ENCODE assay signal across 16 cellular contexts in genomic region chr22:35705141-35705540, GRCh38. TPM values are rescaled to one million over a fixed set of nuclear protein-coding genes. Genes with fewer than 3 reads are reported as not detected.
DNase-seq lines count a peak whose midpoint lies in the region; ATAC-seq, FAIRE-seq and TF ChIP-seq lines count a peak whose summit lies in the region.
"Had no signal": no experiment of that assay in that cellular context is flagged by ENCODE, and none has a peak within 500 bp of the region (broad histone marks: within the 10 kb centered on the region; RNA-seq: fewer than 3 reads in every experiment).

No MANE protein-coding gene starts in this region.

- peak; percentile 19 for DNase-seq in H4 (ENCODE audit: low spot score)
- DNase-seq in fibroblast of pulmonary artery (ENCODE audit: low read depth), result peak; percentile 87
- no peak for DNase-seq in urothelium cell line (ENCODE audit: low spot score)
- DNase-seq in activated naive CD4-positive, alpha-beta T cell treated with anti-CD3 and anti-CD28 coated beads, Interleukin-2, amount 50 U/mL, for 72 hours (ENCODE audit: low spot score in 2 of 2), result no peak
- DNase-seq: colonic mucosa; gastrocnemius medialis; kidney; naive thymus-derived CD8-positive, alpha-beta T cell; NCI-H1694 treated with DMSO at 0.1 percent for 48 hours; NCI-H82; right cardiac atrium; SIG-M5 had no signal

- H3K9ac ChIP-seq in skeletal muscle satellite cell (ENCODE audit: low read depth, low read length), result no peak overlapping the region

- no peak overlapping the region for H3K27ac Mint-ChIP-seq in activated naive CD4-positive, alpha-beta T cell treated with anti-CD3 and anti-CD28 coated beads, Interleukin-2, amount 50 U/mL, for 72 hours
- H3K27ac Mint-ChIP-seq: naive thymus-derived CD8-positive, alpha-beta T cell had no signal

- no peak for FAIRE-seq in urothelium cell line (lab: Jason Lieb, UNC)
- FAIRE-seq: K562, kidney had no signal

- H3K9me3 ChIP-seq in skeletal muscle satellite cell (replicated peaks; ENCODE audit: low read length), result no peaks in the 10 kb centered on the region
- H3K9me3 ChIP-seq: colonic mucosa, gastrocnemius medialis had no signal

- no peaks in the 10 kb centered on the region for H3K36me3 Mint-ChIP-seq in activated naive CD4-positive, alpha-beta T cell treated with anti-CD3 and anti-CD28 coated beads, Interleukin-2, amount 50 U/mL, for 72 hours
- H3K36me3 Mint-ChIP-seq: naive thymus-derived CD8-positive, alpha-beta T cell had no signal

- H3K36me3 ChIP-seq in skeletal muscle satellite cell (ENCODE audit: insufficient read depth, low read length), result no peaks in the 10 kb centered on the region
- H3K36me3 ChIP-seq: colonic mucosa, gastrocnemius medialis had no signal

- H3K4me3 ChIP-seq in fibroblast of pulmonary artery (replicated peaks; ENCODE audit: low read depth, low read length) (no peak overlapping the region), skeletal muscle satellite cell (ENCODE audit: low read length) (no peak overlapping the region)
- H3K4me3 ChIP-seq: colonic mucosa, gastrocnemius medialis, K562 had no signal

- TF ChIP-seq CTCF in fibroblast of pulmonary artery (IDR thresholded peaks at IDR 0.05; ENCODE audit: low read length, missing control alignments), result no peak

- peak overlapping the region; percentile 7 for H3K4me2 ChIP-seq in skeletal muscle satellite cell (ENCODE audit: low read length)

- H3K4me1 ChIP-seq in skeletal muscle satellite cell (ENCODE audit: control insufficient read depth, insufficient read depth, low read length), result peaks cover 13% of the 10 kb centered on the region
- H3K4me1 ChIP-seq: colonic mucosa, gastrocnemius medialis had no signal

- no peaks in the 10 kb centered on the region for H3K9me3 Mint-ChIP-seq in activated naive CD4-positive, alpha-beta T cell treated with anti-CD3 and anti-CD28 coated beads, Interleukin-2, amount 50 U/mL, for 72 hours
- H3K9me3 Mint-ChIP-seq: naive thymus-derived CD8-positive, alpha-beta T cell had no signal

- H3K27me3 ChIP-seq in skeletal muscle satellite cell (ENCODE audit: control insufficient read depth, insufficient read depth, low read length), result no peaks in the 10 kb centered on the region
- H3K27me3 ChIP-seq: colonic mucosa, gastrocnemius medialis had no signal

- ATAC-seq in SK-N-SH treated with all-trans-retinoic acid at 6 μM for 48 hours (peak; percentile 89), GM21737 (IDR thresholded peaks at IDR 0.05; ENCODE audit: unreplicated experiment) (no peak)
- no peak for ATAC-seq in activated naive CD4-positive, alpha-beta T cell treated with anti-CD3 and anti-CD28 coated beads, Interleukin-2, amount 50 U/mL, for 72 hours
- ATAC-seq: gastrocnemius medialis; K562; naive thymus-derived CD8-positive, alpha-beta T cell; right cardiac atrium had no signal

TF ChIP-seq in SK-N-SH treated with all-trans-retinoic acid at 6 μM for 48 hours, 23 proteins besides CTCF, POLR2A, EP300 and RAD21 (continues in another document):
- TF ChIP-seq TSHZ2 (CRISPR knock-in tag; IDR thresholded peaks at IDR 0.05) (no peak), ZNF70 (CRISPR knock-in tag; IDR thresholded peaks at IDR 0.05) (no peak), ZFP30 (CRISPR knock-in tag; IDR thresholded peaks at IDR 0.05) (no peak), BACH2 (CRISPR knock-in tag; IDR thresholded peaks at IDR 0.05; ENCODE audit: borderline replicate concordance) (no peak), ESRRG (CRISPR knock-in tag; IDR thresholded peaks at IDR 0.05) (no peak), ZNF565 (CRISPR knock-in tag; conservative IDR thresholded peaks at IDR 0.05; ENCODE audit: low read depth) (no peak), POU6F1 (CRISPR knock-in tag; IDR thresholded peaks at IDR 0.05; ENCODE audit: borderline replicate concordance, low read depth) (no peak), ZFP3 (CRISPR knock-in tag; IDR thresholded peaks at IDR 0.05) (no peak), TCF4 (CRISPR knock-in tag; IDR thresholded peaks at IDR 0.05; ENCODE audit: borderline replicate concordance) (no peak), PATZ1 (CRISPR knock-in tag; IDR thresholded peaks at IDR 0.05; ENCODE audit: borderline replicate concordance) (no peak), CSRNP3 (CRISPR knock-in tag; IDR thresholded peaks at IDR 0.05) (no peak), CSDC2 (CRISPR knock-in tag; IDR thresholded peaks at IDR 0.05) (no peak), ZC3H10 (CRISPR knock-in tag; IDR thresholded peaks at IDR 0.05) (no peak), GLIS3 (CRISPR knock-in tag; IDR thresholded peaks at IDR 0.05) (no peak), ISL1 (CRISPR knock-in tag; IDR thresholded peaks at IDR 0.05) (no peak), TOX (CRISPR knock-in tag; IDR thresholded peaks at IDR 0.05; ENCODE audit: borderline replicate concordance) (no peak), ARNTL (CRISPR knock-in tag; IDR thresholded peaks at IDR 0.05; ENCODE audit: borderline replicate concordance, low read depth) (no peak)

RNA-seq across cellular contexts. Expression of gene APOL5, which starts 12.5 kb away (rescaled TPM):
- not detected in 2 replicates for total RNA-seq in H4 (2014; rRNA removed; shearing (Covaris generic))
- total RNA-seq in skeletal muscle satellite cell (2012; rRNA removed), result 0.22 TPM in 1 of 2 replicates, not detected in the other
- total RNA-seq in activated naive CD4-positive, alpha-beta T cell treated with anti-CD3 and anti-CD28 coated beads, Interleukin-2, amount 50 U/mL, for 72 hours, result not detected
- total RNA-seq: colonic mucosa; K562; kidney; naive thymus-derived CD8-positive, alpha-beta T cell; right cardiac atrium had no signal

RNA-seq across cellular contexts. Expression of gene APOL6, which starts 56.9 kb away (rescaled TPM):
- total RNA-seq in H4 (2014; rRNA removed; shearing (Covaris generic)), result 13.6 and 14.9 TPM in 2 replicates
- 11.4 and 13.4 TPM in 2 replicates for total RNA-seq in skeletal muscle satellite cell (2012; rRNA removed)
- total RNA-seq in activated naive CD4-positive, alpha-beta T cell treated with anti-CD3 and anti-CD28 coated beads, Interleukin-2, amount 50 U/mL, for 72 hours, result 10 to 100 TPM; 23.5 to 33.2 TPM

Comparison
In these comparisons a context has a peak if more than half of its experiments do, and no peak if none do; other contexts are left out.
1. DNase-seq: peak in H4 (single experiment) and fibroblast of pulmonary artery (single experiment); none in urothelium cell line (single experiment) and activated naive CD4-positive, alpha-beta T cell treated with anti-CD3 and anti-CD28 coated beads, Interleukin-2, amount 50 U/mL, for 72 hours (0 of 2).